22 cellular contexts compared by ENCODE assay signal in genomic region chr5:100970646-100971045, GRCh38.
"Had no signal": no experiment of that assay in that cellular context is flagged by ENCODE, and none has a peak within 500 bp of the region (broad histone marks: within the 10 kb centered on the region; RNA-seq: fewer than 3 reads in every experiment).

No MANE protein-coding gene starts in this region.

- H3K79me2 ChIP-seq: hepatocyte had no signal

- H3K4me2 ChIP-seq: hepatocyte had no signal

- FAIRE-seq: endometrium, urothelium cell line had no signal

- H2AFZ ChIP-seq: hepatocyte had no signal

- ATAC-seq: gastrocnemius medialis; natural killer cell treated with Interleukin-12 subunit alpha and Interleukin-12 subunit beta and Interleukin-15 and Interleukin-18, amount 100 ng/mL, for 72 hours; psoas muscle; right lobe of liver had no signal

- H3K4me1 Mint-ChIP-seq: central memory CD8-positive, alpha-beta T cell; mesothelial cell of epicardium had no signal

- H3K4me3 Mint-ChIP-seq: central memory CD8-positive, alpha-beta T cell; mesothelial cell of epicardium; natural killer cell treated with Interleukin-12 subunit alpha and Interleukin-12 subunit beta and Interleukin-15 and Interleukin-18, amount 100 ng/mL, for 72 hours; type B pancreatic cell had no signal

- H3K4me3 ChIP-seq: dorsolateral prefrontal cortex, esophagus muscularis mucosa, gastrocnemius medialis, hepatocyte, psoas muscle, right lobe of liver, skin epidermis, suprapubic skin, thyroid gland had no signal

- H3K27me3 Mint-ChIP-seq: central memory CD8-positive, alpha-beta T cell; type B pancreatic cell had no signal

- H3K9me3 ChIP-seq: esophagus muscularis mucosa, gastrocnemius medialis, psoas muscle, right lobe of liver, suprapubic skin, thyroid gland had no signal

- H3K27ac ChIP-seq: dorsolateral prefrontal cortex, epithelial cell of prostate, esophagus muscularis mucosa, gastrocnemius medialis, hepatocyte, psoas muscle, right lobe of liver, skin epidermis, suprapubic skin, thyroid gland had no signal

- H3K4me1 ChIP-seq: esophagus muscularis mucosa, gastrocnemius medialis, psoas muscle, right lobe of liver, suprapubic skin, thyroid gland had no signal

- DNase-seq: cortex of kidney; dorsolateral prefrontal cortex; effector CD8-positive, alpha-beta T cell; gastrocnemius medialis; mammary epithelial cell; psoas muscle; retina; right lobe of liver; stimulated activated CD4-positive, alpha-beta T cell treated with anti-CD3 and anti-CD28 coated beads, Interleukin-12 subunit alpha, Interleukin-12 subunit beta, amount 100 ng/mL, for 4 hours; stimulated activated naive CD4-positive, alpha-beta T cell treated with Interleukin-2 at 50 U/mL for 16 hours; thyroid gland had no signal

- H3K27me3 ChIP-seq: dorsolateral prefrontal cortex, esophagus muscularis mucosa, gastrocnemius medialis, hepatocyte, right lobe of liver, suprapubic skin, thyroid gland had no signal

- H3K27ac Mint-ChIP-seq: mesothelial cell of epicardium; natural killer cell treated with Interleukin-12 subunit alpha and Interleukin-12 subunit beta and Interleukin-15 and Interleukin-18, amount 100 ng/mL, for 72 hours; type B pancreatic cell had no signal

- H3K36me3 ChIP-seq: esophagus muscularis mucosa, gastrocnemius medialis, right lobe of liver, suprapubic skin, thyroid gland had no signal

- H3K9me3 Mint-ChIP-seq: central memory CD8-positive, alpha-beta T cell; mesothelial cell of epicardium; natural killer cell treated with Interleukin-12 subunit alpha and Interleukin-12 subunit beta and Interleukin-15 and Interleukin-18, amount 100 ng/mL, for 72 hours; type B pancreatic cell had no signal

- H3K36me3 Mint-ChIP-seq: mesothelial cell of epicardium, type B pancreatic cell had no signal
